Comparison of ENCODE assay signal across 1 cellular context in genomic region chr21:41715649-41716321, GRCh38.
A peak's percentile ranks its signal among the peaks of the same experiment; 100 is the strongest.
TF ChIP-seq lines count a peak whose summit lies in the region.

No MANE protein-coding gene starts in this region.

TF ChIP-seq in HepG2, 621 proteins besides CTCF, POLR2A, EP300 and RAD21 (continued from another document and continues in another):
- peak; percentile 66; the same call in 1 of the 2 replicates for TF ChIP-seq ZBTB25 (CRISPR knock-in tag; IDR thresholded peaks at IDR 0.05)
- TF ChIP-seq ZNF317 (CRISPR knock-in tag; IDR thresholded peaks at IDR 0.05), result 0 out of 2 replicates have a peak, but pooled peaks have one; percentile 22
- peak; percentile 83 for TF ChIP-seq NCOA2 (CRISPR knock-in tag; IDR thresholded peaks at IDR 0.05)
- TF ChIP-seq ZNF350 (CRISPR knock-in tag; IDR thresholded peaks at IDR 0.05; ENCODE audit: borderline replicate concordance, low read depth), result peak; percentile 82
- TF ChIP-seq CREBL2 (CRISPR knock-in tag; IDR thresholded peaks at IDR 0.05; ENCODE audit: borderline replicate concordance), result no peak
- TF ChIP-seq TBX3 (IDR thresholded peaks at IDR 0.05; ENCODE audit: borderline replicate concordance), result peak; percentile 71; the same call in 1 of the 2 replicates
- no peak for TF ChIP-seq ZNF362 (CRISPR knock-in tag; IDR thresholded peaks at IDR 0.05; ENCODE audit: borderline replicate concordance)
- TF ChIP-seq PATZ1 (CRISPR knock-in tag; IDR thresholded peaks at IDR 0.05), result peak; percentile 89
- no peak for TF ChIP-seq MEIS2 (CRISPR knock-in tag; IDR thresholded peaks at IDR 0.05)
- peak; percentile 43; the same call in 1 of the 2 replicates for TF ChIP-seq SIX1 (CRISPR knock-in tag; IDR thresholded peaks at IDR 0.05; ENCODE audit: borderline replicate concordance)
- TF ChIP-seq NFKBIZ (CRISPR knock-in tag; IDR thresholded peaks at IDR 0.05), result 0 out of 2 replicates have a peak, but pooled peaks have one; percentile 26
- TF ChIP-seq BHLHE40 (IDR thresholded peaks at IDR 0.05; ENCODE audit: low read length), result no peak
- TF ChIP-seq ZNF737 (CRISPR knock-in tag; IDR thresholded peaks at IDR 0.05; ENCODE audit: borderline replicate concordance), result no peak
- TF ChIP-seq IRF2 (CRISPR knock-in tag; IDR thresholded peaks at IDR 0.05), result peak; percentile 25; the same call in 1 of the 2 replicates
- TF ChIP-seq FOXP4 (CRISPR knock-in tag; IDR thresholded peaks at IDR 0.05), result peak; percentile 75
- TF ChIP-seq NR2C2 (CRISPR knock-in tag; IDR thresholded peaks at IDR 0.05; ENCODE audit: borderline replicate concordance), result peak; percentile 52; the same call in 1 of the 2 replicates
- TF ChIP-seq ZNF180 (CRISPR knock-in tag; IDR thresholded peaks at IDR 0.05; ENCODE audit: borderline replicate concordance, low read depth), result no peak
- TF ChIP-seq FOXA3 (CRISPR knock-in tag; IDR thresholded peaks at IDR 0.05), result peak; percentile 52; the same call in 1 of the 2 replicates
- TF ChIP-seq FIP1L1 (IDR thresholded peaks at IDR 0.05; ENCODE audit: borderline replicate concordance, insufficient read depth, low read depth, low read length), result no peak
- peak; percentile 40; the same call in 1 of the 2 replicates for TF ChIP-seq CREM (IDR thresholded peaks at IDR 0.05)
- no peak for TF ChIP-seq CREM (CRISPR knock-in tag; IDR thresholded peaks at IDR 0.05)
- TF ChIP-seq BCL3 (CRISPR knock-in tag; IDR thresholded peaks at IDR 0.05), result 0 out of 2 replicates have a peak, but pooled peaks have one; percentile 58
- peak; percentile 80 for TF ChIP-seq MED1 (CRISPR knock-in tag; IDR thresholded peaks at IDR 0.05)
- peak; percentile 78; the same call in 1 of the 2 replicates for TF ChIP-seq ZNF430 (CRISPR knock-in tag; IDR thresholded peaks at IDR 0.05)
- peak; percentile 92; the same call in 1 of the 2 replicates for TF ChIP-seq ZBTB10 (CRISPR knock-in tag; IDR thresholded peaks at IDR 0.05; ENCODE audit: borderline replicate concordance)
- TF ChIP-seq TAF1 (CRISPR knock-in tag; IDR thresholded peaks at IDR 0.05), result peak; percentile 33; the same call in 1 of the 2 replicates
- peak; percentile 83 for TF ChIP-seq ZNF687 (CRISPR knock-in tag; IDR thresholded peaks at IDR 0.05)
- peak; percentile 42; the same call in 1 of the 2 replicates for TF ChIP-seq ZNF644 (CRISPR knock-in tag; IDR thresholded peaks at IDR 0.05; ENCODE audit: low read depth)
- TF ChIP-seq IKZF4 (CRISPR knock-in tag; IDR thresholded peaks at IDR 0.05; ENCODE audit: borderline replicate concordance, low read depth, not compliant biosample characterization), result peak; percentile 31
- 0 out of 2 replicates have a peak, but pooled peaks have one; percentile 22 for TF ChIP-seq ZNF766 (CRISPR knock-in tag; IDR thresholded peaks at IDR 0.05; ENCODE audit: borderline replicate concordance)
- TF ChIP-seq PAXIP1 (CRISPR knock-in tag; conservative IDR thresholded peaks at IDR 0.05), result peak; percentile 97
- peak; percentile 65; the same call in 1 of the 2 replicates for TF ChIP-seq SMARCC2 (IDR thresholded peaks at IDR 0.05)
- TF ChIP-seq ZSCAN25 (CRISPR knock-in tag; IDR thresholded peaks at IDR 0.05), result 0 out of 2 replicates have a peak, but pooled peaks have one; percentile 81
- TF ChIP-seq HOXA9 (CRISPR knock-in tag; IDR thresholded peaks at IDR 0.05; ENCODE audit: borderline replicate concordance), result no peak
- TF ChIP-seq ATF5 (CRISPR knock-in tag; IDR thresholded peaks at IDR 0.05; ENCODE audit: low read depth), result no peak
- 0 out of 2 replicates have a peak, but pooled peaks have one; percentile 39 for TF ChIP-seq CBFB (CRISPR knock-in tag; IDR thresholded peaks at IDR 0.05)
- no peak; the same call in 1 of the 2 replicates for TF ChIP-seq ELF1 (CRISPR knock-in tag; IDR thresholded peaks at IDR 0.05)
